1 cellular context compared by ENCODE assay signal in the genomic region with DNA sequence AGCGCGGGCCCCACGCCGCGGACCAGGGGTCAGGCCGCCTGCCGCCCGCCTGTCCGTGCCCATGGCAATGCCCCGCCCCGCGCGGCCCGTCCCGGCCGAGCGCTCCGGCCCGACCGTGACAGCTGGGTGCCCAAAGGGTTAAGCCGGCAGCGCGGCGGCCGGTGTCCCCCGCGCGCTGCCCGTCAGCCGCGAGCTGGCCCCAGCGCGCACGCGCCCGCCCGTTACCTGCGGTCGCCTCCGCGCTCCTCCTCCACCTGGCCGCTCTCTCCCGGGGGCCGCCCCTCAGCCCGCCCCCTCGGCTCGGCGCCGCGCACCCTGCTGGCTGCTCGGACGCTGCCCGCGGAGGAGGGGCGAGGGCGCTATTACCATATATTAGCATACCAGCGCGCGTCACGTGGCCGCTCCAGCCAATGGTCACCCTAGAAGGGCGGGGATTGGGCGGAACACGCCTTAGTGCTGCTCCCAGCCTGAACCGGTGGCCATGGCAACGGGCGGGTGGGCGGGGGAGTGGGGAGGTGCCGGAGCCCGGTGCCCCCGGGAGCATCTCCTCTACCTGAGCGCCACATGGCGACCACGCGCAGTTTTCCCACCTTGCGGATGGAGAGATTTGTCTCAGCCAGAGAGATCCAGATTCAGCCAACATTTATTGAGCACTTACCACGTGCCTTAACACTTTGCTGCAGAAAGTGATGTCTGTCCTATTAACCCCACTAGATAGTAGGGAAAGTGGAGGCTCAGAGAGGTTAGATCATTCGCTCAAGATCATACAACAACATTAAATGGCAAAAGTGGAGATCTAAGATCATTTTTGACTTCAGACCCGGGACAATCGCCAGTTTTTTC.
TF ChIP-seq lines count a peak whose summit lies in the region.

A gene with protein sequence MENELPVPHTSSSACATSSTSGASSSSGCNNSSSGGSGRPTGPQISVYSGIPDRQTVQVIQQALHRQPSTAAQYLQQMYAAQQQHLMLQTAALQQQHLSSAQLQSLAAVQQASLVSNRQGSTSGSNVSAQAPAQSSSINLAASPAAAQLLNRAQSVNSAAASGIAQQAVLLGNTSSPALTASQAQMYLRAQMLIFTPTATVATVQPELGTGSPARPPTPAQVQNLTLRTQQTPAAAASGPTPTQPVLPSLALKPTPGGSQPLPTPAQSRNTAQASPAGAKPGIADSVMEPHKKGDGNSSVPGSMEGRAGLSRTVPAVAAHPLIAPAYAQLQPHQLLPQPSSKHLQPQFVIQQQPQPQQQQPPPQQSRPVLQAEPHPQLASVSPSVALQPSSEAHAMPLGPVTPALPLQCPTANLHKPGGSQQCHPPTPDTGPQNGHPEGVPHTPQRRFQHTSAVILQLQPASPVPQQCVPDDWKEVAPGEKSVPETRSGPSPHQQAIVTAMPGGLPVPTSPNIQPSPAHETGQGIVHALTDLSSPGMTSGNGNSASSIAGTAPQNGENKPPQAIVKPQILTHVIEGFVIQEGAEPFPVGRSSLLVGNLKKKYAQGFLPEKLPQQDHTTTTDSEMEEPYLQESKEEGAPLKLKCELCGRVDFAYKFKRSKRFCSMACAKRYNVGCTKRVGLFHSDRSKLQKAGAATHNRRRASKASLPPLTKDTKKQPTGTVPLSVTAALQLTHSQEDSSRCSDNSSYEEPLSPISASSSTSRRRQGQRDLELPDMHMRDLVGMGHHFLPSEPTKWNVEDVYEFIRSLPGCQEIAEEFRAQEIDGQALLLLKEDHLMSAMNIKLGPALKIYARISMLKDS (minus strand): TSS at position 345 of the 843 bp plus-strand sequence. CDS start 55,556 bp downstream, outside the sequence.

TF ChIP-seq in K562, 482 proteins besides CTCF, POLR2A, EP300 and RAD21 (continued from another document and continues in another):
- TF ChIP-seq ZBTB12 (CRISPR knock-in tag; IDR thresholded peaks at IDR 0.05) (no peak), ZBTB8A (IDR thresholded peaks at IDR 0.05; ENCODE audit: partially characterized antibody) (no peak), HMGN3 (IDR thresholded peaks at IDR 0.05; ENCODE audit: borderline replicate concordance, extremely low read depth, insufficient read length, low read depth, low read length) (no peak), KAT8 (IDR thresholded peaks at IDR 0.05; ENCODE audit: low read depth) (no peak), KLF6 (CRISPR knock-in tag; IDR thresholded peaks at IDR 0.05; ENCODE audit: borderline replicate concordance) (no peak), CAMTA2 (CRISPR knock-in tag; conservative IDR thresholded peaks at IDR 0.05) (no peak), HIVEP1 (CRISPR knock-in tag; IDR thresholded peaks at IDR 0.05) (no peak), ZNF764 (CRISPR knock-in tag; IDR thresholded peaks at IDR 0.05; ENCODE audit: low read depth) (no peak), ZNF253 (CRISPR knock-in tag; conservative IDR thresholded peaks at IDR 0.05) (no peak), POLR2AphosphoS2 (IDR thresholded peaks at IDR 0.05; ENCODE audit: low read length) (no peak), SAP30 (IDR thresholded peaks at IDR 0.05; ENCODE audit: borderline replicate concordance, insufficient read depth, low read depth, low read length, poor library complexity, severe bottlenecking) (no peak), MED1 (CRISPR knock-in tag; IDR thresholded peaks at IDR 0.05; ENCODE audit: borderline replicate concordance) (no peak), ZNF436 (CRISPR knock-in tag; IDR thresholded peaks at IDR 0.05) (no peak), SMARCA5 (IDR thresholded peaks at IDR 0.05) (no peak), MITF (IDR thresholded peaks at IDR 0.05) (no peak), SRSF9 (IDR thresholded peaks at IDR 0.05; ENCODE audit: borderline replicate concordance, low read depth, low read length) (no peak), RBM22 (IDR thresholded peaks at IDR 0.05; ENCODE audit: low read depth, low read length, poor library complexity, severe bottlenecking) (no peak), ARHGAP35 (IDR thresholded peaks at IDR 0.05; ENCODE audit: partially characterized antibody) (no peak), TCFL5 (CRISPR knock-in tag; conservative IDR thresholded peaks at IDR 0.05) (no peak), HMG20A (CRISPR knock-in tag; conservative IDR thresholded peaks at IDR 0.05) (no peak), THRB (CRISPR knock-in tag; conservative IDR thresholded peaks at IDR 0.05) (no peak), ZNF778 (CRISPR knock-in tag; IDR thresholded peaks at IDR 0.05) (no peak), NR2C1 (IDR thresholded peaks at IDR 0.05) (no peak), NR2C1 (tag; IDR thresholded peaks at IDR 0.05) (no peak), BRD9 (IDR thresholded peaks at IDR 0.05; ENCODE audit: low read depth, partially characterized antibody) (no peak), DIDO1 (tag; IDR thresholded peaks at IDR 0.05; ENCODE audit: low read depth) (no peak), ZFP36 (IDR thresholded peaks at IDR 0.05; ENCODE audit: low read depth, low read length, partially characterized antibody) (no peak), OTX1 (CRISPR knock-in tag; IDR thresholded peaks at IDR 0.05) (no peak), KDM4B (IDR thresholded peaks at IDR 0.05; ENCODE audit: borderline replicate concordance in 2 of 2, low read depth in 1 of 2) (no peak), POLR3G (IDR thresholded peaks at IDR 0.05; ENCODE audit: extremely low read depth, insufficient read length, insufficient replicate concordance) (no peak), E2F5 (CRISPR knock-in tag; IDR thresholded peaks at IDR 0.05) (no peak), SMAD1 (IDR thresholded peaks at IDR 0.05; ENCODE audit: low read depth, low read length, partially characterized antibody) (no peak), CEBPB (tag; IDR thresholded peaks at IDR 0.05) (no peak), PHB (CRISPR knock-in tag; IDR thresholded peaks at IDR 0.05) (no peak), DPF2 (IDR thresholded peaks at IDR 0.05) (no peak), ZNF165 (CRISPR knock-in tag; IDR thresholded peaks at IDR 0.05; ENCODE audit: borderline replicate concordance) (no peak), NR4A1 (CRISPR knock-in tag; IDR thresholded peaks at IDR 0.05) (no peak), NR4A1 (tag; IDR thresholded peaks at IDR 0.05) (no peak), MCM7 (IDR thresholded peaks at IDR 0.05) (no peak), HSF4 (CRISPR knock-in tag; IDR thresholded peaks at IDR 0.05; ENCODE audit: borderline replicate concordance) (no peak), SPI1 (IDR thresholded peaks at IDR 0.05; ENCODE audit: borderline replicate concordance, low read depth, low read length) (no peak), SIRT6 (IDR thresholded peaks at IDR 0.05; ENCODE audit: low read depth, low read length) (no peak), CREM (IDR thresholded peaks at IDR 0.05; ENCODE audit: low read depth) (0 out of 2 replicates have a peak, but pooled peaks have one; percentile 24)
- TF ChIP-seq, protein P1, sequence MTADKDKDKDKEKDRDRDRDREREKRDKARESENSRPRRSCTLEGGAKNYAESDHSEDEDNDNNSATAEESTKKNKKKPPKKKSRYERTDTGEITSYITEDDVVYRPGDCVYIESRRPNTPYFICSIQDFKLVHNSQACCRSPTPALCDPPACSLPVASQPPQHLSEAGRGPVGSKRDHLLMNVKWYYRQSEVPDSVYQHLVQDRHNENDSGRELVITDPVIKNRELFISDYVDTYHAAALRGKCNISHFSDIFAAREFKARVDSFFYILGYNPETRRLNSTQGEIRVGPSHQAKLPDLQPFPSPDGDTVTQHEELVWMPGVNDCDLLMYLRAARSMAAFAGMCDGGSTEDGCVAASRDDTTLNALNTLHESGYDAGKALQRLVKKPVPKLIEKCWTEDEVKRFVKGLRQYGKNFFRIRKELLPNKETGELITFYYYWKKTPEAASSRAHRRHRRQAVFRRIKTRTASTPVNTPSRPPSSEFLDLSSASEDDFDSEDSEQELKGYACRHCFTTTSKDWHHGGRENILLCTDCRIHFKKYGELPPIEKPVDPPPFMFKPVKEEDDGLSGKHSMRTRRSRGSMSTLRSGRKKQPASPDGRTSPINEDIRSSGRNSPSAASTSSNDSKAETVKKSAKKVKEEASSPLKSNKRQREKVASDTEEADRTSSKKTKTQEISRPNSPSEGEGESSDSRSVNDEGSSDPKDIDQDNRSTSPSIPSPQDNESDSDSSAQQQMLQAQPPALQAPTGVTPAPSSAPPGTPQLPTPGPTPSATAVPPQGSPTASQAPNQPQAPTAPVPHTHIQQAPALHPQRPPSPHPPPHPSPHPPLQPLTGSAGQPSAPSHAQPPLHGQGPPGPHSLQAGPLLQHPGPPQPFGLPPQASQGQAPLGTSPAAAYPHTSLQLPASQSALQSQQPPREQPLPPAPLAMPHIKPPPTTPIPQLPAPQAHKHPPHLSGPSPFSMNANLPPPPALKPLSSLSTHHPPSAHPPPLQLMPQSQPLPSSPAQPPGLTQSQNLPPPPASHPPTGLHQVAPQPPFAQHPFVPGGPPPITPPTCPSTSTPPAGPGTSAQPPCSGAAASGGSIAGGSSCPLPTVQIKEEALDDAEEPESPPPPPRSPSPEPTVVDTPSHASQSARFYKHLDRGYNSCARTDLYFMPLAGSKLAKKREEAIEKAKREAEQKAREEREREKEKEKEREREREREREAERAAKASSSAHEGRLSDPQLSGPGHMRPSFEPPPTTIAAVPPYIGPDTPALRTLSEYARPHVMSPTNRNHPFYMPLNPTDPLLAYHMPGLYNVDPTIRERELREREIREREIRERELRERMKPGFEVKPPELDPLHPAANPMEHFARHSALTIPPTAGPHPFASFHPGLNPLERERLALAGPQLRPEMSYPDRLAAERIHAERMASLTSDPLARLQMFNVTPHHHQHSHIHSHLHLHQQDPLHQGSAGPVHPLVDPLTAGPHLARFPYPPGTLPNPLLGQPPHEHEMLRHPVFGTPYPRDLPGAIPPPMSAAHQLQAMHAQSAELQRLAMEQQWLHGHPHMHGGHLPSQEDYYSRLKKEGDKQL (CRISPR knock-in tag; IDR thresholded peaks at IDR 0.05; ENCODE audit: borderline replicate concordance) = no peak
- TF ChIP-seq, protein P2, sequence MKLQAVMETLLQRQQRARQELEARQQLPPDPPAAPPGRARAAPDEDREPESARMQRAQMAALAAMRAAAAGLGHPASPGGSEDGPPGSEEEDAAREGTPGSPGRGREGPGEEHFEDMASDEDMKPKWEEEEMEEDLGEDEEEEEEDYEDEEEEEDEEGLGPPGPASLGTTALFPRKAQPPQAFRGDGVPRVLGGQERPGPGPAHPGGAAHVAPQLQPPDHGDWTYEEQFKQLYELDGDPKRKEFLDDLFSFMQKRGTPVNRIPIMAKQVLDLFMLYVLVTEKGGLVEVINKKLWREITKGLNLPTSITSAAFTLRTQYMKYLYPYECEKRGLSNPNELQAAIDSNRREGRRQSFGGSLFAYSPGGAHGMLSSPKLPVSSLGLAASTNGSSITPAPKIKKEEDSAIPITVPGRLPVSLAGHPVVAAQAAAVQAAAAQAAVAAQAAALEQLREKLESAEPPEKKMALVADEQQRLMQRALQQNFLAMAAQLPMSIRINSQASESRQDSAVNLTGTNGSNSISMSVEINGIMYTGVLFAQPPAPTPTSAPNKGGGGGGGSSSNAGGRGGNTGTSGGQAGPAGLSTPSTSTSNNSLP (IDR thresholded peaks at IDR 0.05; ENCODE audit: borderline replicate concordance, low read depth, low read length) = no peak
- TF ChIP-seq, protein P3, sequence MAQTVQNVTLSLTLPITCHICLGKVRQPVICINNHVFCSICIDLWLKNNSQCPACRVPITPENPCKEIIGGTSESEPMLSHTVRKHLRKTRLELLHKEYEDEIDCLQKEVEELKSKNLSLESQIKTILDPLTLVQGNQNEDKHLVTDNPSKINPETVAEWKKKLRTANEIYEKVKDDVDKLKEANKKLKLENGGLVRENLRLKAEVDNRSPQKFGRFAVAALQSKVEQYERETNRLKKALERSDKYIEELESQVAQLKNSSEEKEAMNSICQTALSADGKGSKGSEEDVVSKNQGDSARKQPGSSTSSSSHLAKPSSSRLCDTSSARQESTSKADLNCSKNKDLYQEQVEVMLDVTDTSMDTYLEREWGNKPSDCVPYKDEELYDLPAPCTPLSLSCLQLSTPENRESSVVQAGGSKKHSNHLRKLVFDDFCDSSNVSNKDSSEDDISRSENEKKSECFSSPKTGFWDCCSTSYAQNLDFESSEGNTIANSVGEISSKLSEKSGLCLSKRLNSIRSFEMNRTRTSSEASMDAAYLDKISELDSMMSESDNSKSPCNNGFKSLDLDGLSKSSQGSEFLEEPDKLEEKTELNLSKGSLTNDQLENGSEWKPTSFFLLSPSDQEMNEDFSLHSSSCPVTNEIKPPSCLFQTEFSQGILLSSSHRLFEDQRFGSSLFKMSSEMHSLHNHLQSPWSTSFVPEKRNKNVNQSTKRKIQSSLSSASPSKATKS (CRISPR knock-in tag; IDR thresholded peaks at IDR 0.05) = no peak
